Comparison of ENCODE assay signal across 7 cellular contexts in the genomic region with DNA sequence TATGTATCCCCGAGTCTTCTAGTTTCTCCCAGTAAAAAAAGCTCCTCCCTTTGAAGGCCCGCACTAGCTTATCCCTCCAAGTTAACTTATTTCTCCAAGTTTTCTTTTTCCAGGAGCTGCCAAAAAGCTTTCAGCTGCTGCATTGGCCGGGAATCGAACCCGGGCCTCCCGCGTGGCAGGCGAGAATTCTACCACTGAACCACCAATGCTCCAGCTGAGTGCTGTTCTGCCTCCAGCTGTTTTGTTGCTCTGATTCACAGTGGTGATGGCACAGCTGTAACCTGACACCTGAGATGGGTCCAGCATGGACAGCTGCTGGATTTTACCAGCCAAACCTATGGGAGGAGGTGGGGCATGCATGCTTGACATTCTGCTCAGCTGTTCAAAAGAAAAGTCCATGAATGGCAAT. TPM values are rescaled to one million over a fixed set of nuclear protein-coding genes. Genes with fewer than 3 reads are reported as not detected.
DNase-seq lines count a peak whose midpoint lies in the region; ATAC-seq and TF ChIP-seq lines count a peak whose summit lies in the region.

No MANE protein-coding gene starts in this region.

- H3K9me3 ChIP-seq in SK-N-SH, result no peaks in the 10 kb centered on the region
- H3K9me3 ChIP-seq in heart right ventricle, result peaks cover 0 to 7% (median 0%) of the 10 kb centered on the region in 11 donors
- peaks cover 0 to 4% (median 0%) of the 10 kb centered on the region in 5 donors for H3K9me3 ChIP-seq in subcutaneous abdominal adipose tissue (ENCODE audit: control insufficient read depth in 5 of 5, low read length in 5 of 5)

- TF ChIP-seq RAD21 in SK-N-SH (IDR thresholded peaks at IDR 0.05; ENCODE audit: low read length), result no peak

- no peak overlapping the region for H3K4me3 ChIP-seq in SK-N-SH (ENCODE audit: low read depth in 2 of 2, low read length in 1 of 2)
- H3K4me3 ChIP-seq in heart right ventricle, result no peak overlapping the region
- no peak overlapping the region for H3K4me3 ChIP-seq in subcutaneous abdominal adipose tissue (ENCODE audit: low read depth in 1 of 5, low read length in 5 of 5)

- CTCF ChIA-PET in SK-N-SH (lab: Yijun Ruan, JAX), result interaction anchor here (0.9 to 2.7 kb wide), 5 partner anchors 8 to 139 kb away, joined by 3 to 24 read pairs (median 4); partner anchors contain the start of gene VAC14

- peak overlapping the region in 1 of 2 experiments; percentile 18; a peak in 2 of 4 replicates for H3K27ac ChIP-seq in SK-N-SH (ENCODE audit: low read depth in 2 of 2, low read length in 1 of 2)
- peak overlapping the region in 1 of 10 donors; percentile 35 for H3K27ac ChIP-seq in heart right ventricle
- peak overlapping the region; percentile 30 for H3K27ac ChIP-seq in subcutaneous abdominal adipose tissue (ENCODE audit: low read depth, low read length)

- peaks cover 14% of the 10 kb centered on the region for H3F3A ChIP-seq in SK-N-SH (replicated peaks; ENCODE audit: insufficient read depth)

- H3K9ac ChIP-seq in SK-N-SH (no peak overlapping the region), subcutaneous abdominal adipose tissue (ENCODE audit: low read length in 5 of 5) (no peak overlapping the region)

- TF ChIP-seq CTCF in SK-N-SH (IDR thresholded peaks at IDR 0.05), result no peak
- TF ChIP-seq CTCF in heart right ventricle (IDR thresholded peaks at IDR 0.05), result no peak

- DNase-seq in HT-29 (ENCODE audit: low spot score) (peak; percentile 29), SK-N-SH (peak; percentile 66), heart right ventricle (peak; percentile 49 to 63), NCI-H2081 treated with DMSO at 0.1 percent for 48 hours (lab: John Stamatoyannopoulos, UW) (no peak), NOMO-1 treated with DMSO at 0.1 percent for 48 hours (lab: John Stamatoyannopoulos, UW; ENCODE audit: unreplicated experiment) (no peak)

- no peak for TF ChIP-seq EP300 in SK-N-SH (IDR thresholded peaks at IDR 0.05; ENCODE audit: borderline replicate concordance in 1 of 2, low read depth in 1 of 2, low read length in 1 of 2)

- POLR2A ChIA-PET in SK-N-SH (lab: Yijun Ruan, JAX), result no interaction called here

- H3K27me3 ChIP-seq in SK-N-SH (ENCODE audit: insufficient read depth) (no peaks in the 10 kb centered on the region), heart right ventricle (no peaks in the 10 kb centered on the region), subcutaneous abdominal adipose tissue (ENCODE audit: control insufficient read depth in 5 of 5, insufficient read depth in 4 of 5, low read length in 5 of 5) (no peaks in the 10 kb centered on the region)

- no peaks in the 10 kb centered on the region for H3K9me2 ChIP-seq in SK-N-SH

- WGBS in SK-N-SH (ENCODE audit: low lambda C conversion rate), result 66% methylated on average over 8 of the region's 8 CpGs
- 46 to 64% methylated on average over 8 of the region's 8 CpGs for WGBS in heart right ventricle, 2 donors

- H2AFZ ChIP-seq in SK-N-SH (ENCODE audit: low read depth), result no peak overlapping the region

- H3K4me1 ChIP-seq in SK-N-SH (ENCODE audit: control insufficient read depth in 1 of 2, insufficient read depth in 2 of 2, low read depth in 1 of 2, low read length in 1 of 2), result no peaks in the 10 kb centered on the region; a peak in 1 of 4 replicates
- H3K4me1 ChIP-seq in heart right ventricle, result peaks cover 0 to 14% (median 0%) of the 10 kb centered on the region in 9 donors
- peaks cover 0 to 5% (median 1%) of the 10 kb centered on the region in 5 donors for H3K4me1 ChIP-seq in subcutaneous abdominal adipose tissue (ENCODE audit: control insufficient read depth in 5 of 5, insufficient read depth in 5 of 5, low read length in 5 of 5)

- no peaks in the 10 kb centered on the region for H3K79me2 ChIP-seq in SK-N-SH (ENCODE audit: insufficient read depth)

- intact Hi-C loops in heart right ventricle (cut with DNase I), result loop anchor here in 5 of 10 donors (10.0 kb wide), 2 partner anchors 244 to 254 kb away; partner anchors contain the start of genes COG4 (in 4 of the 5) and SF3B3 (in 4 of the 5)

- H3K36me3 ChIP-seq in SK-N-SH (replicated peaks in 1 of 2; ENCODE audit: control insufficient read depth in 1 of 2, insufficient read depth in 2 of 2, low read length in 1 of 2), result peaks cover 20 to 40% of the 10 kb centered on the region in 2 experiments
- peaks cover 0 to 93% (median 36%) of the 10 kb centered on the region in 9 donors for H3K36me3 ChIP-seq in heart right ventricle
- peaks cover 2 to 67% (median 57%) of the 10 kb centered on the region in 5 donors for H3K36me3 ChIP-seq in subcutaneous abdominal adipose tissue (ENCODE audit: control insufficient read depth in 5 of 5, insufficient read depth in 5 of 5, low read length in 5 of 5)

- H3K4me2 ChIP-seq in SK-N-SH, result no peak overlapping the region

- H4K20me1 ChIP-seq in SK-N-SH (ENCODE audit: insufficient read depth), result no peaks in the 10 kb centered on the region

- ATAC-seq in heart right ventricle, result peak; percentile 60 to 77 (median 70)
- ATAC-seq in GM21723 (IDR thresholded peaks at IDR 0.05; ENCODE audit: unreplicated experiment), result no peak

TF ChIP-seq in SK-N-SH, 30 proteins besides CTCF, POLR2A, EP300 and RAD21 (continues in another document):
- TF ChIP-seq JUND (IDR thresholded peaks at IDR 0.05) (no peak), FOXM1 (IDR thresholded peaks at IDR 0.05; ENCODE audit: low read depth) (no peak), CHD2 (IDR thresholded peaks at IDR 0.05; ENCODE audit: low read length, partially characterized antibody) (no peak), MEF2A (IDR thresholded peaks at IDR 0.05; ENCODE audit: borderline replicate concordance, low read depth) (no peak), TCF12 (IDR thresholded peaks at IDR 0.05) (peak; percentile 31), MXI1 (IDR thresholded peaks at IDR 0.05; ENCODE audit: low read depth, low read length) (no peak), YY1 (IDR thresholded peaks at IDR 0.05; ENCODE audit: low read depth) (no peak), FOSL2 (IDR thresholded peaks at IDR 0.05; ENCODE audit: borderline replicate concordance, low read depth) (no peak), USF1 (IDR thresholded peaks at IDR 0.05; ENCODE audit: borderline replicate concordance, low read depth) (no peak), RCOR1 (IDR thresholded peaks at IDR 0.05; ENCODE audit: low read length) (no peak), NFIC (IDR thresholded peaks at IDR 0.05; ENCODE audit: borderline replicate concordance) (no peak), POLR2AphosphoS5 (IDR thresholded peaks at IDR 0.05; ENCODE audit: low read depth, low read length) (peak; percentile 33; the same call in 1 of the 2 replicates)
- TF ChIP-seq, protein P1, sequence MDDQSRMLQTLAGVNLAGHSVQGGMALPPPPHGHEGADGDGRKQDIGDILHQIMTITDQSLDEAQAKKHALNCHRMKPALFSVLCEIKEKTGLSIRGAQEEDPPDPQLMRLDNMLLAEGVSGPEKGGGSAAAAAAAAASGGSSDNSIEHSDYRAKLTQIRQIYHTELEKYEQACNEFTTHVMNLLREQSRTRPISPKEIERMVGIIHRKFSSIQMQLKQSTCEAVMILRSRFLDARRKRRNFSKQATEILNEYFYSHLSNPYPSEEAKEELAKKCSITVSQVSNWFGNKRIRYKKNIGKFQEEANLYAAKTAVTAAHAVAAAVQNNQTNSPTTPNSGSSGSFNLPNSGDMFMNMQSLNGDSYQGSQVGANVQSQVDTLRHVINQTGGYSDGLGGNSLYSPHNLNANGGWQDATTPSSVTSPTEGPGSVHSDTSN (IDR thresholded peaks at IDR 0.05), result no peak
- TF ChIP-seq, protein P2, sequence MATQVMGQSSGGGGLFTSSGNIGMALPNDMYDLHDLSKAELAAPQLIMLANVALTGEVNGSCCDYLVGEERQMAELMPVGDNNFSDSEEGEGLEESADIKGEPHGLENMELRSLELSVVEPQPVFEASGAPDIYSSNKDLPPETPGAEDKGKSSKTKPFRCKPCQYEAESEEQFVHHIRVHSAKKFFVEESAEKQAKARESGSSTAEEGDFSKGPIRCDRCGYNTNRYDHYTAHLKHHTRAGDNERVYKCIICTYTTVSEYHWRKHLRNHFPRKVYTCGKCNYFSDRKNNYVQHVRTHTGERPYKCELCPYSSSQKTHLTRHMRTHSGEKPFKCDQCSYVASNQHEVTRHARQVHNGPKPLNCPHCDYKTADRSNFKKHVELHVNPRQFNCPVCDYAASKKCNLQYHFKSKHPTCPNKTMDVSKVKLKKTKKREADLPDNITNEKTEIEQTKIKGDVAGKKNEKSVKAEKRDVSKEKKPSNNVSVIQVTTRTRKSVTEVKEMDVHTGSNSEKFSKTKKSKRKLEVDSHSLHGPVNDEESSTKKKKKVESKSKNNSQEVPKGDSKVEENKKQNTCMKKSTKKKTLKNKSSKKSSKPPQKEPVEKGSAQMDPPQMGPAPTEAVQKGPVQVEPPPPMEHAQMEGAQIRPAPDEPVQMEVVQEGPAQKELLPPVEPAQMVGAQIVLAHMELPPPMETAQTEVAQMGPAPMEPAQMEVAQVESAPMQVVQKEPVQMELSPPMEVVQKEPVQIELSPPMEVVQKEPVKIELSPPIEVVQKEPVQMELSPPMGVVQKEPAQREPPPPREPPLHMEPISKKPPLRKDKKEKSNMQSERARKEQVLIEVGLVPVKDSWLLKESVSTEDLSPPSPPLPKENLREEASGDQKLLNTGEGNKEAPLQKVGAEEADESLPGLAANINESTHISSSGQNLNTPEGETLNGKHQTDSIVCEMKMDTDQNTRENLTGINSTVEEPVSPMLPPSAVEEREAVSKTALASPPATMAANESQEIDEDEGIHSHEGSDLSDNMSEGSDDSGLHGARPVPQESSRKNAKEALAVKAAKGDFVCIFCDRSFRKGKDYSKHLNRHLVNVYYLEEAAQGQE (IDR thresholded peaks at IDR 0.05; ENCODE audit: low read depth, low read length), result peak; percentile 59; the same call in 1 of the 2 replicates

RNA-seq across cellular contexts. Expression of gene VAC14, which starts 22.1 kb away (rescaled TPM):
- total RNA-seq in HT-29 (2014; rRNA removed; shearing (Covaris generic)), result 92.3 and 109 TPM in 2 replicates
- polyA plus RNA-seq in SK-N-SH (2012; rRNA removed), result 30.9 and 33.2 TPM in 2 replicates
- polyA plus RNA-seq in SK-N-SH (2012; cell fraction: cytosol; rRNA removed), result 12.9 and 21.9 TPM in 2 replicates
- polyA plus RNA-seq in SK-N-SH (2012; cell fraction: nucleus; rRNA removed), result 48.4 and 53.9 TPM in 2 replicates
- 10 to 100 TPM; 19.2 to 27.9 (median 22.7) TPM for total RNA-seq in heart right ventricle
- 10 to 100 TPM; 27.1 to 43.7 TPM for polyA plus RNA-seq in heart right ventricle

Comparison
In these comparisons a context has a peak if more than half of its experiments do, and no peak if none do; other contexts are left out.
1. DNase-seq: peak in HT-29 (single experiment), SK-N-SH (single experiment) and heart right ventricle (2 of 2); none in NCI-H2081 treated with DMSO at 0.1 percent for 48 hours (single experiment) and NOMO-1 treated with DMSO at 0.1 percent for 48 hours (single experiment).